In genomic region chr14:34059037-34059924, GRCh38 we compare ENCODE assay signal across 1 cellular context.
TF ChIP-seq lines count a peak whose summit lies in the region.

No MANE protein-coding gene starts in this region.

TF ChIP-seq in IMR-90, 13 proteins besides CTCF, POLR2A, EP300 and RAD21 (continued from another document):
- no peak for TF ChIP-seq MXI1 (IDR thresholded peaks at IDR 0.05; ENCODE audit: borderline replicate concordance, low read depth, low read length)
- no peak for TF ChIP-seq RFX5 (IDR thresholded peaks at IDR 0.05; ENCODE audit: low read depth, low read length)
- no peak for TF ChIP-seq FOS (IDR thresholded peaks at IDR 0.05; ENCODE audit: low read depth, low read length)
